9 cellular contexts compared by ENCODE assay signal in the genomic region with DNA sequence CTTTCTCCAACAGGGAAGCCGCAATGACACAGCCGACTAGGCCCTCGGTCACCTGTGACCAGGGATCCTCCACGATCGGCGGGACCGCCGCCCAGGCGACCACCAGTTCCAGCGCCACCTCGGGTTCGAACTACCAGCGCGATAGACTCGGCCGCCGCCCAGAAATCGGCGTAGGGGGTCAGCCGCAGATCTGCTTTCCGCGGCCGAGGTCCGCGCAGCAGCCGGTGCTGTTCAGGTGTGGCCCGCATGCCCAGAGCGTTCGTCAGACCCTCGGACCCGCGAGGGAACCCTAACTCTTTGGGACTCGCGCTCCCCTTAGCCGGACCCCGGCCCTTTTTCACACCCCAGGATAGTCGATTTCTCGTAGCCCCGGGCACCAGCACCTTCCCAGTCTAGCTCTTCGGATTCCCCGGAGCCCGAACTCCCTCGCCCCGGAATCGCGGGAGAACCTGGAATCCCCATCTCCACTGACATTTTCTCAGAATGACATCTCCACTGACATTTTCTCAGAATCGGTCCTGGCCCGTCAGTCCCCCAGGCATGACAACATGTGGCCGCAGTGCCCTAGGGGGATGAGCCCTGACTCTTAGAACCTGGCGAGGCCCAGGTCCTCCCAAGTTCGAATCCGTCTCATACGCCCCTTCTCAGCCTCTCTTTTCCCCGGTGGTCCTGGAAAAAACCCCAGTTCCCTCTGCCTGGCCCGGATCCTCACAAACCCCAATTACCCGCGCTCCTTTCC. TPM values are rescaled to one million over a fixed set of nuclear protein-coding genes. Genes with fewer than 3 reads are reported as not detected.
A peak's percentile ranks its signal among the peaks of the same experiment; 100 is the strongest.
DNase-seq lines count a peak whose midpoint lies in the region; ATAC-seq, FAIRE-seq and TF ChIP-seq lines count a peak whose summit lies in the region.
"Had no signal": no experiment of that assay in that cellular context is flagged by ENCODE, and none has a peak within 500 bp of the region (broad histone marks: within the 10 kb centered on the region; RNA-seq: fewer than 3 reads in every experiment).

No MANE protein-coding gene starts in this region.

- H3K9me3 ChIP-seq in astrocyte (ENCODE audit: insufficient read depth, low read depth, low read length), result no peaks in the 10 kb centered on the region

- H3K9ac ChIP-seq in astrocyte (ENCODE audit: low read length), result peak overlapping the region; percentile 81

- no peak overlapping the region for H3K27ac ChIP-seq in astrocyte (ENCODE audit: low read depth, low read length)

- peak overlapping the region; percentile 81 for H3K27ac Mint-ChIP-seq in T-helper 1 cell treated with Interleukin-12 subunit alpha and Interleukin-12 subunit beta and Interleukin-4 antibody, amounts not matched to agents 30 μg/mL and 1 μg/mL, for 36 hours
- H3K27ac Mint-ChIP-seq in astrocyte (ENCODE audit: unreplicated experiment), result peak overlapping the region; percentile 66
- H3K27ac Mint-ChIP-seq in stimulated activated naive CD8-positive, alpha-beta T cell treated with anti-CD3 and anti-CD28 coated beads, Interleukin-15, amount 100 ng/mL, for 72 hours, result peak overlapping the region; percentile 15 to 55

- H3K4me3 Mint-ChIP-seq in T-helper 1 cell treated with Interleukin-12 subunit alpha and Interleukin-12 subunit beta and Interleukin-4 antibody, amounts not matched to agents 30 μg/mL and 1 μg/mL, for 36 hours, result peak overlapping the region; percentile 93
- H3K4me3 Mint-ChIP-seq in astrocyte (ENCODE audit: unreplicated experiment), result peak overlapping the region; percentile 94
- peak overlapping the region; percentile 83 to 88 for H3K4me3 Mint-ChIP-seq in stimulated activated naive CD8-positive, alpha-beta T cell treated with anti-CD3 and anti-CD28 coated beads, Interleukin-15, amount 100 ng/mL, for 72 hours

- no peaks in the 10 kb centered on the region for H3K36me3 ChIP-seq in astrocyte (ENCODE audit: insufficient read depth, low read length)
- H3K36me3 ChIP-seq in kidney epithelial cell (ENCODE audit: control insufficient read depth, insufficient read depth, low read length), result no peaks in the 10 kb centered on the region

- peaks cover 14% of the 10 kb centered on the region for H3K27me3 Mint-ChIP-seq in T-helper 1 cell treated with Interleukin-12 subunit alpha and Interleukin-12 subunit beta and Interleukin-4 antibody, amounts not matched to agents 30 μg/mL and 1 μg/mL, for 36 hours (ENCODE audit: low read depth)
- peaks cover 40% of the 10 kb centered on the region for H3K27me3 Mint-ChIP-seq in astrocyte (ENCODE audit: low read depth, unreplicated experiment)
- H3K27me3 Mint-ChIP-seq in stimulated activated naive CD8-positive, alpha-beta T cell treated with anti-CD3 and anti-CD28 coated beads, Interleukin-15, amount 100 ng/mL, for 72 hours, result peaks cover 63% of the 10 kb centered on the region

- no peak for DNase-seq in T-helper 1 cell
- DNase-seq in astrocyte (ENCODE audit: low read depth), result no peak
- DNase-seq in kidney epithelial cell (ENCODE audit: low read depth), result no peak
- DNase-seq in stimulated activated naive CD8-positive, alpha-beta T cell treated with anti-CD3 and anti-CD28 coated beads, Interleukin-15, amount 100 ng/mL, for 72 hours, result no peak
- no peak for DNase-seq in urothelium cell line (ENCODE audit: low spot score)
- DNase-seq in NCI-H1930 (lab: John Stamatoyannopoulos, UW), result no peak
- DNase-seq: 8988T had no signal

- TF ChIP-seq CTCF in astrocyte (IDR thresholded peaks at IDR 0.05; ENCODE audit: insufficient read depth, low read depth, low read length) (no peak), kidney epithelial cell (IDR thresholded peaks at IDR 0.05; ENCODE audit: insufficient read depth, low read length, poor library complexity, severe bottlenecking) (no peak)

- H3K4me3 ChIP-seq in astrocyte (ENCODE audit: insufficient read depth, low read depth, low read length), result peak overlapping the region; percentile 72
- peak overlapping the region; percentile 79 for H3K4me3 ChIP-seq in kidney epithelial cell (ENCODE audit: low read depth, low read length)

- H4K20me1 ChIP-seq in astrocyte (ENCODE audit: insufficient read depth, low read length), result no peaks in the 10 kb centered on the region

- FAIRE-seq in astrocyte (lab: Jason Lieb, UNC), result no peak
- FAIRE-seq in urothelium cell line (lab: Jason Lieb, UNC), result no peak

- peaks cover 4% of the 10 kb centered on the region for H3K4me1 ChIP-seq in astrocyte (ENCODE audit: insufficient read depth, low read length)

- H3K36me3 Mint-ChIP-seq in T-helper 1 cell treated with Interleukin-12 subunit alpha and Interleukin-12 subunit beta and Interleukin-4 antibody, amounts not matched to agents 30 μg/mL and 1 μg/mL, for 36 hours (ENCODE audit: low read depth), result peaks cover 5% of the 10 kb centered on the region
- H3K36me3 Mint-ChIP-seq in astrocyte (ENCODE audit: low read depth, unreplicated experiment), result no peaks in the 10 kb centered on the region

- H3K79me2 ChIP-seq in astrocyte (ENCODE audit: insufficient read depth, low read length), result no peaks in the 10 kb centered on the region

- no peaks in the 10 kb centered on the region for H3K9me3 Mint-ChIP-seq in T-helper 1 cell treated with Interleukin-12 subunit alpha and Interleukin-12 subunit beta and Interleukin-4 antibody, amounts not matched to agents 30 μg/mL and 1 μg/mL, for 36 hours
- peaks cover 8% of the 10 kb centered on the region for H3K9me3 Mint-ChIP-seq in astrocyte (ENCODE audit: unreplicated experiment)
- H3K9me3 Mint-ChIP-seq in stimulated activated naive CD8-positive, alpha-beta T cell treated with anti-CD3 and anti-CD28 coated beads, Interleukin-15, amount 100 ng/mL, for 72 hours, result no peaks in the 10 kb centered on the region

- H3K4me1 Mint-ChIP-seq in T-helper 1 cell treated with Interleukin-12 subunit alpha and Interleukin-12 subunit beta and Interleukin-4 antibody, amounts not matched to agents 30 μg/mL and 1 μg/mL, for 36 hours (ENCODE audit: low read depth), result peaks cover 30% of the 10 kb centered on the region
- no peaks in the 10 kb centered on the region for H3K4me1 Mint-ChIP-seq in astrocyte (ENCODE audit: low read depth, unreplicated experiment)
- peaks cover 26% of the 10 kb centered on the region for H3K4me1 Mint-ChIP-seq in stimulated activated naive CD8-positive, alpha-beta T cell treated with anti-CD3 and anti-CD28 coated beads, Interleukin-15, amount 100 ng/mL, for 72 hours

- H2AFZ ChIP-seq in astrocyte (ENCODE audit: low read depth, low read length), result peak overlapping the region; percentile 95

- H3K4me2 ChIP-seq in astrocyte (ENCODE audit: low read length), result peak overlapping the region; percentile 97

- ATAC-seq in stimulated activated naive CD8-positive, alpha-beta T cell treated with anti-CD3 and anti-CD28 coated beads, Interleukin-15, amount 100 ng/mL, for 72 hours, result no peak
- no peak for ATAC-seq in GM21786 (IDR thresholded peaks at IDR 0.05; ENCODE audit: unreplicated experiment)

- no peaks in the 10 kb centered on the region for H3K27me3 ChIP-seq in astrocyte (ENCODE audit: insufficient read depth, low read length)
- H3K27me3 ChIP-seq in kidney epithelial cell (ENCODE audit: control insufficient read depth, insufficient read depth, low read length), result peaks cover 2% of the 10 kb centered on the region

RNA-seq across cellular contexts. Expression of gene C5orf52, which starts 0.4 kb away (rescaled TPM):
- total RNA-seq in astrocyte (not detected in 2 replicates), kidney epithelial cell (not detected in 2 replicates)

RNA-seq across cellular contexts. Expression of gene SOX30, which starts 19.5 kb away (rescaled TPM):
- total RNA-seq in astrocyte (0.14 and 0.19 TPM in 2 replicates), kidney epithelial cell (0.08 TPM in 1 of 2 replicates, not detected in the other)

RNA-seq across cellular contexts. Expression of gene THG1L, which starts 59.5 kb away (rescaled TPM):
- total RNA-seq in astrocyte, result 9.4 and 9.7 TPM in 2 replicates
- 17.9 and 18.6 TPM in 2 replicates for total RNA-seq in kidney epithelial cell
